1 cellular context compared by ENCODE assay signal in genomic region chr5:173582198-173583092, GRCh38.
TF ChIP-seq lines count a peak whose summit lies in the region.

No MANE protein-coding gene starts in this region.

TF ChIP-seq in SK-N-SH treated with all-trans-retinoic acid at 6 μM for 48 hours, 23 proteins besides CTCF, POLR2A, EP300 and RAD21 (continued from another document):
- no peak for TF ChIP-seq CSRNP3 (CRISPR knock-in tag; IDR thresholded peaks at IDR 0.05)
- no peak for TF ChIP-seq TOX (CRISPR knock-in tag; IDR thresholded peaks at IDR 0.05; ENCODE audit: borderline replicate concordance)
- no peak for TF ChIP-seq GLIS3 (CRISPR knock-in tag; IDR thresholded peaks at IDR 0.05)
- TF ChIP-seq TCF4 (CRISPR knock-in tag; IDR thresholded peaks at IDR 0.05; ENCODE audit: borderline replicate concordance) = no peak
- TF ChIP-seq ISL1 (CRISPR knock-in tag; IDR thresholded peaks at IDR 0.05) = no peak
